Comparison of ENCODE assay signal across 8 cellular contexts in the genomic region with DNA sequence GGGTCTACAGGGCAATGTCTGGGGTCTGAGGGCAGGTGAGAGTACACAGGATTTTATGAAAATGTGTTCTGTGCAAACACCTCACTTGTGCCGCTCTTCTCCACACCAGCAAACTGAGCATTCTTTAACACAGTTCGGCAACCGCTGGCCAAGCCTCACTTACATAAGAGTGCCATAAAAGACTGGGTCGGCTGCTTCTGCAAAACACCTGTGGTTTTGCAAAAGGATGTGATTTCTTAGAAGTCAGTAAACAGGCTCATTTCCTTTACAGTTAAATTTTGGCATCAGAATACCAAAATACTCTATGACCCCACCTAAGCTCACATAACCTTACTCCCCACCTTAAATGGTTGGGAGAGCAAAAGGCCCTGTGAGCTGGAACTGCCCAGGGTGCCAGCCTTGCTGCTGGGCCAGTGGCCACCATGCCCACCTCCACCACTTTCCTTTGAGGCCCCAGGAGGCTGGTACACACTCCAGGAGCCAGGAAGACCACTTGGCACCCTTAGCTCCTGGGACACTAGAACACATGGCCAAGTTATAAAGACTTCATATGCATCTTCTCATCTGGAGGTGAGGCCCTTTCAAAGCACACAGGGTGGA. TPM values are rescaled to one million over a fixed set of nuclear protein-coding genes. Genes with fewer than 3 reads are reported as not detected.
A peak's percentile ranks its signal among the peaks of the same experiment; 100 is the strongest.
DNase-seq lines count a peak whose midpoint lies in the region; TF ChIP-seq lines count a peak whose summit lies in the region.

No MANE protein-coding gene starts in this region.

- H3K36me3 Mint-ChIP-seq in immature natural killer cell = peaks cover 0 to 3% (median 0%) of the 10 kb centered on the region in 3 donors

- H3K4me3 ChIP-seq in GM12864 (ENCODE audit: low read depth, low read length) (no peak overlapping the region), H7 (ENCODE audit: insufficient read depth, low read depth, low read length) (no peak overlapping the region)

- no peaks in the 10 kb centered on the region for H3K27me3 Mint-ChIP-seq in immature natural killer cell (ENCODE audit: low read depth in 3 of 3)

- H3K36me3 ChIP-seq in H7 (replicated peaks; ENCODE audit: control insufficient read depth, insufficient read depth, low read length) = no peaks in the 10 kb centered on the region; the same call in none of the 2 replicates

- TF ChIP-seq CTCF in GM12864 (IDR thresholded peaks at IDR 0.05; ENCODE audit: low read depth, low read length, missing control alignments) (no peak), VCaP (conservative IDR thresholded peaks at IDR 0.05) (no peak)

- H3K27me3 ChIP-seq in H7 (ENCODE audit: control insufficient read depth, insufficient read depth, low read length) = no peaks in the 10 kb centered on the region

- peak overlapping the region; percentile 75 to 88 (median 81) for H3K4me3 Mint-ChIP-seq in immature natural killer cell

- H3K27ac ChIP-seq in VCaP = peak overlapping the region; percentile 26; the same call in 1 of the 2 replicates

- peaks cover 89 to 96% of the 10 kb centered on the region in 2 donors for H3K4me1 Mint-ChIP-seq in immature natural killer cell

- H3K27ac Mint-ChIP-seq in immature natural killer cell = peak overlapping the region; percentile 71 to 95 (median 94)

- DNase-seq in GM12864 (ENCODE audit: low read depth) (peak; percentile 70), H7 (peak; percentile 28), immature natural killer cell (peak; percentile 58 to 73 (median 67)), MV-4-11 (lab: John Stamatoyannopoulos, UW) (no peak), GM19238 (ENCODE audit: insufficient read length, low spot score) (no peak), SKM-1 treated with dmso at 0.1 percent for 144 hours (lab: John Stamatoyannopoulos, UW; ENCODE audit: unreplicated experiment) (no peak), A172 (ENCODE audit: low spot score) (no peak)

- H3K9me3 Mint-ChIP-seq in immature natural killer cell = no peaks in the 10 kb centered on the region

RNA-seq across cellular contexts. Expression of gene CAPZB, which starts 22.0 kb away (rescaled TPM):
- total RNA-seq in H7 (2014; rRNA removed; shearing (Covaris generic)) = 201 and 214 TPM in 2 replicates
- polyA plus RNA-seq in immature natural killer cell = 100 to 1,000 TPM; 447 to 644 (median 455) TPM
- total RNA-seq in A172 (2014; rRNA removed; shearing (Covaris generic)) = 40.0 and 68.8 TPM in 2 replicates

Comparison
In these comparisons a context has a peak if more than half of its experiments do, and no peak if none do; other contexts are left out.
1. DNase-seq: peak in GM12864 (single experiment), H7 (single experiment) and immature natural killer cell (3 of 3); none in MV-4-11 (single experiment), GM19238 (single experiment), SKM-1 treated with dmso at 0.1 percent for 144 hours (single experiment) and A172 (single experiment).